8 cellular contexts compared by ENCODE assay signal in the genomic region with DNA sequence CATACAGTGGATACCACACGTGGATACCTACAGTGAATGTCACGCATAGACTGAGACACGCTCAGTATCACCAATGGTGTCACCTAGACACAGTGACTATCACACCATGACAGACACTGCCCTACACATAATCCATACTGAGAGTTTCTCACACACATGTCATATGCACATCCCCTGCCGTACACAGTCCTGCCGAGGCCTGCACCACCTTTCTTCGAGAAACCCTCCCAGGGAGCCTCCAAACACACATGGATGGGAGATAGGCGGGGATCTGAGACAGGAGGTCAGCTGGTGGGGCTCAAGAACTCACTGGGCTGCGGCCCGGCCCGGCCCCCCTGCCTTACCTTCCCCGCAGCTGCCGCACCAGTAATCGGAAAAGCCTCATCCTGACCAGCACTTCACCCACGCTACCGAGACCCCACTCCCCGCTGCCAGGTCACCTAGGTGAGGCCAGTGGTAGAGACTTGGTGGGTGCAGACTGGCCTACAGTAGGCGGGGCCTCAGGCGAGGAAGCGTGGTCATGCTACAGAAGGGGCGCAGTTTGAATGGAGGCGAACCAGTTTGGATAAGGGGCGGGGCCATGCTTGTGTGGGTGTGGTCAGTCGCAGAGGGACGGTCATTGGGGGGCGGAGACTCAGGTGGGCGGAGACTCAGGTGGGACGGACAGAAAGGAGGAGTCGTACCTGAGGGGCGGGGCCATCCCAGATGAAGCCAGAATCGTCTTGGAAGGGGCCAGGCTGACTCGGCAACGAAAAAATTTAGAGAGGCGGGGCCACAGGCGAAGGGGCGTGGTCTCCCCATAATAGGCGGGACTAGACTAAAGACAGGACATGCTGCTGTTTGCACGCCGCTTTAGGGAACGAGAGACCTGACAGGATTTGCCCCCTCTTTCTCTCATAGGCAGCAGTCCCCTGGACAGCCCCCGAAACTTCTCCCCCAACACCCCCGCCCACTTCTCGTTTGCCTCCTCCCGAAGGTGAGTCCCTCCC.
A peak's percentile ranks its signal among the peaks of the same experiment; 100 is the strongest.
DNase-seq lines count a peak whose midpoint lies in the region; ATAC-seq lines count a peak whose summit lies in the region.

No MANE protein-coding gene starts in this region.

- H3K4me1 ChIP-seq in iPS-18a (ENCODE audit: control insufficient read depth, low read depth, low read length), result peaks cover 12% of the 10 kb centered on the region

- no peaks in the 10 kb centered on the region for H3K9me3 ChIP-seq in iPS-18a (ENCODE audit: control insufficient read depth, low read depth, low read length)

- peak overlapping the region; percentile 40 for H3K9ac ChIP-seq in iPS-18a (ENCODE audit: low read length)

- peaks cover 26% of the 10 kb centered on the region for H3K27me3 ChIP-seq in iPS-18a (ENCODE audit: control insufficient read depth, insufficient read depth, low read length)

- no peak for ATAC-seq in GM18909 (IDR thresholded peaks at IDR 0.05; ENCODE audit: poor library complexity, unreplicated experiment)
- ATAC-seq in HG03342 (IDR thresholded peaks at IDR 0.05; ENCODE audit: unreplicated experiment), result no peak

- H3K4me3 ChIP-seq in iPS-18a (ENCODE audit: low read length), result peak overlapping the region; percentile 59

- H3K36me3 ChIP-seq in iPS-18a (ENCODE audit: control insufficient read depth, low read depth, low read length), result no peaks in the 10 kb centered on the region

- peak; percentile 35 for DNase-seq in activated naive CD4-positive, alpha-beta T cell treated with Interleukin-2 at 50 U/mL for 16 hours
- DNase-seq in activated naive CD4-positive, alpha-beta T cell (lab: John Stamatoyannopoulos, UW), result no peak
- DNase-seq in NCI-H82 (lab: John Stamatoyannopoulos, UW) (peak; percentile 99), anterior cingulate cortex (lab: John Stamatoyannopoulos, UW) (peak in 32 of 58 donors; percentile 7 to 76 (median 39))
- DNase-seq in stimulated activated CD4-positive, alpha-beta T cell treated with anti-CD3 and anti-CD28 coated beads, Interleukin-1b, Interleukin-23, amount 100 ng/mL, for 48 hours, result peak; percentile 78

- peak overlapping the region; percentile 61 for H3K27ac ChIP-seq in iPS-18a (ENCODE audit: low read length)

Comparison
In these comparisons a context has a peak if more than half of its experiments do, and no peak if none do; other contexts are left out.
1. DNase-seq: peak in activated naive CD4-positive, alpha-beta T cell treated with Interleukin-2 at 50 U/mL for 16 hours (single experiment), NCI-H82 (single experiment), anterior cingulate cortex (32 of 58) and stimulated activated CD4-positive, alpha-beta T cell treated with anti-CD3 and anti-CD28 coated beads, Interleukin-1b, Interleukin-23, amount 100 ng/mL, for 48 hours (single experiment); none in activated naive CD4-positive, alpha-beta T cell (0 of 4).